23 cellular contexts compared by ENCODE assay signal in genomic region chr6:87630746-87631145, GRCh38.
"Had no signal": no experiment of that assay in that cellular context is flagged by ENCODE, and none has a peak within 500 bp of the region (broad histone marks: within the 10 kb centered on the region; RNA-seq: fewer than 3 reads in every experiment).

No MANE protein-coding gene starts in this region.

- H3K27me3 ChIP-seq: dorsolateral prefrontal cortex, esophagus squamous epithelium, gastrocnemius medialis, heart right ventricle had no signal

- H3K9me3 Mint-ChIP-seq: mesothelial cell of epicardium; naive B cell; naive thymus-derived CD8-positive, alpha-beta T cell had no signal

- H3K4me1 ChIP-seq: esophagus squamous epithelium, lower lobe of right lung had no signal

- H3K4me1 Mint-ChIP-seq: mesothelial cell of epicardium; naive B cell; naive thymus-derived CD8-positive, alpha-beta T cell had no signal

- ATAC-seq: esophagus mucosa; heart right ventricle; left colon; left lobe of liver; left ventricle myocardium superior; mucosa of descending colon; naive thymus-derived CD8-positive, alpha-beta T cell had no signal

- H3K27me3 Mint-ChIP-seq: naive B cell; naive thymus-derived CD8-positive, alpha-beta T cell had no signal

- H3K4me3 ChIP-seq: coronary artery, dorsolateral prefrontal cortex, esophagus squamous epithelium, gastrocnemius medialis, heart right ventricle, lower lobe of right lung, mucosa of descending colon had no signal

- H3K27ac ChIP-seq: coronary artery, dorsolateral prefrontal cortex, epithelial cell of prostate, esophagus squamous epithelium, gastrocnemius medialis, heart right ventricle, lower lobe of right lung had no signal

- H3K4me3 Mint-ChIP-seq: mesothelial cell of epicardium; naive B cell; naive thymus-derived CD8-positive, alpha-beta T cell had no signal

- H3K27ac Mint-ChIP-seq: mesothelial cell of epicardium; naive thymus-derived CD8-positive, alpha-beta T cell had no signal

- H3K9me3 ChIP-seq: esophagus squamous epithelium, gastrocnemius medialis, heart right ventricle, lower lobe of right lung, mucosa of descending colon had no signal

- DNase-seq: dermis blood vessel endothelial cell; dorsolateral prefrontal cortex; effector CD4-positive, alpha-beta T cell; effector memory CD4-positive, alpha-beta T cell; erythroblast; esophagus squamous epithelium; foreskin melanocyte; gastrocnemius medialis; glutamatergic neuron; head of caudate nucleus; heart right ventricle; hippocampal formation; left colon; left ventricle myocardium superior; mucosa of descending colon; naive B cell; naive thymus-derived CD8-positive, alpha-beta T cell had no signal
